Comparison of ENCODE assay signal across 8 cellular contexts in the genomic region with DNA sequence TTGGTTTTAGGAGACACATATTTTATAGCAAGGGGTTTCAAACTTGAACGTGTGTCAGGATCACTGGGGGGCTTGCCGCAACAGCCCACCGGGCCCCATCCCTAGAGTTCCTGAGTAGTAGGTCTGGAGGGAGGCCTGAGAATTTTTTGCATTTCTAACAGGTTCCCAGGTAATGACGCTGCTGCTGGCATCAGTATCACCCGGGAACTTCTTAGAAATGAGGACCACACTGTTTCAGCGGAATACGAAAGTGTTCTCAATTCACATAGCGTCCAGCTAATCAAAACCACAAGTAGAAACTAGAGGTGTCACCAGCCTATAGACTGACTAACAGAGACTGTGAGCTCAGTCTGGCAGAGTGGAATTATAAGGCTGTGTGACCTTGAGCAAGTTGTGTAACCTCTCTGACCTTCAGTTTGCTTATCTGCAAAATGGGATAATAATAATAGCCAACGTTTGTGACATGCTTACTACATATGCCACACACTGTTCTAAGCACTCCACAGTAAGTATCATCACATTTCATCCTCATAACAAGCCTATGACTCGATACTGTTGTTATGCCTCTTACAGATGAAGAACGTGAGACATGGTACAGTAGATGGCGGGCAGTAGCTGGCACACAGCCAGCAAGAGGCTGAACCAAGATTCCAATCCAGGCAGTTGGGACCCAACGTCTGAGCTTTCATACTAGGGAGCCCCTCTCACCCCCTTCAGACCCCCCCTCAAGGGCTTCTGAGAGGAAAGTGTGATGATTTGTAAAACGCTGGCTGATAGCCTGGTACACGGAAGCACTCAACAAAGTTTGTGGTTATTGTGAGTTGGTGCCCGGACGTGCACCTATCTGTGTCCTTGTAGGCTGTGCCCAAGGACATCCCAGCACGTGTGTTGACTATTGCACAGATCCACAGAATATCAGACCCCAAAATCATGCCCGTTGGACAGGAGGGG. TPM values are rescaled to one million over a fixed set of nuclear protein-coding genes. Genes with fewer than 3 reads are reported as not detected.
A peak's percentile ranks its signal among the peaks of the same experiment; 100 is the strongest.
DNase-seq lines count a peak whose midpoint lies in the region; ATAC-seq and TF ChIP-seq lines count a peak whose summit lies in the region.

No MANE protein-coding gene starts in this region.

- TF ChIP-seq CTCF in heart left ventricle (IDR thresholded peaks at IDR 0.05) (no peak), right atrium auricular region (IDR thresholded peaks at IDR 0.05) (no peak), lung (IDR thresholded peaks at IDR 0.05; ENCODE audit: control extremely low read depth, extremely low read depth) (no peak), upper lobe of right lung (IDR thresholded peaks at IDR 0.05) (no peak), testis (IDR thresholded peaks at IDR 0.05) (no peak)

- H3K36me3 ChIP-seq in heart left ventricle (no peaks in the 10 kb centered on the region), right atrium auricular region (no peaks in the 10 kb centered on the region), lung (ENCODE audit: control insufficient read depth in 2 of 2, insufficient read depth in 2 of 2, low read length in 2 of 2) (no peaks in the 10 kb centered on the region), upper lobe of right lung (no peaks in the 10 kb centered on the region), testis (ENCODE audit: low read depth, missing control alignments) (no peaks in the 10 kb centered on the region)

- H3K4me3 ChIP-seq in heart left ventricle (peak overlapping the region in 2 of 12 donors; percentile 4 to 27), right atrium auricular region (no peak overlapping the region), lung (no peak overlapping the region), upper lobe of right lung (no peak overlapping the region), testis (no peak overlapping the region)

- 62 to 66% (median 63%) methylated on average over 19 of the region's 19 CpGs for WGBS in heart left ventricle, 4 donors
- 44 to 58% methylated on average over 19 of the region's 19 CpGs for WGBS in lung, 2 donors
- WGBS in testis, 2 donors, result 59 to 65% methylated on average over 19 of the region's 19 CpGs

- TF ChIP-seq POLR2A in heart left ventricle (IDR thresholded peaks at IDR 0.05), result no peak
- no peak for TF ChIP-seq POLR2A in testis (IDR thresholded peaks at IDR 0.05)

- H3K27me3 ChIP-seq in heart left ventricle (no peaks in the 10 kb centered on the region), right atrium auricular region (no peaks in the 10 kb centered on the region), lung (ENCODE audit: control insufficient read depth, insufficient read depth) (no peaks in the 10 kb centered on the region), upper lobe of right lung (no peaks in the 10 kb centered on the region), testis (no peaks in the 10 kb centered on the region)

- H3K9me3 ChIP-seq in heart left ventricle (no peaks in the 10 kb centered on the region), right atrium auricular region (no peaks in the 10 kb centered on the region), lung (ENCODE audit: control insufficient read depth in 2 of 2, insufficient read depth in 1 of 2, low read length in 1 of 2) (no peaks in the 10 kb centered on the region), upper lobe of right lung (no peaks in the 10 kb centered on the region), testis (no peaks in the 10 kb centered on the region)

- H3K27ac ChIP-seq in heart left ventricle (peak overlapping the region in 10 of 12 donors; percentile 26 to 77 (median 54)), right atrium auricular region (peak overlapping the region in 1 of 2 donors; percentile 36), lung (ENCODE audit: low read depth in 1 of 2, low read length in 1 of 2) (peak overlapping the region in 1 of 2 donors; percentile 54), upper lobe of right lung (peak overlapping the region; percentile 44), testis (no peak overlapping the region)

- DNase-seq in heart left ventricle (peak in 1 of 5 donors; percentile 10), right atrium auricular region (ENCODE audit: low spot score) (no peak), lung (ENCODE audit: low spot score) (no peak), upper lobe of right lung (no peak), testis (no peak)
- peak; percentile 34 for DNase-seq in activated effector memory CD4-positive, alpha-beta T cell treated with Interleukin-2 at 50 U/mL for 16 hours

- peak in 1 of 4 donors; percentile 10 for ATAC-seq in heart left ventricle
- peak; percentile 22 for ATAC-seq in lung (ENCODE audit: insufficient read depth, low FRiP score)
- peak; percentile 7 for ATAC-seq in upper lobe of right lung
- no peak for ATAC-seq in GM21717 (IDR thresholded peaks at IDR 0.05; ENCODE audit: unreplicated experiment)
- no peak for ATAC-seq in GM18873 (IDR thresholded peaks at IDR 0.05; ENCODE audit: low FRiP score, unreplicated experiment)

- intact Hi-C loops in heart left ventricle (cut with DNase I), result loop anchor here (2.0 to 10.0 kb wide), 7 partner anchors 103 to 258 kb away; a partner anchor contains a TSS
- intact Hi-C loops in upper lobe of right lung (cut with DNase I), result loop anchor here (10.0 kb wide), 1 partner anchor 110 kb away; a partner anchor contains a TSS
- intact Hi-C loops in testis (cut with DNase I; ENCODE audit: low total_unique reads), result loop anchor here (5.0 to 10.0 kb wide), 2 partner anchors 107 to 110 kb away; a partner anchor contains a TSS

- H3K4me1 ChIP-seq in heart left ventricle (peaks cover 0 to 36% (median 8%) of the 10 kb centered on the region in 12 donors), right atrium auricular region (peaks cover 0 to 11% of the 10 kb centered on the region in 2 donors), lung (ENCODE audit: control insufficient read depth in 2 of 2, insufficient read depth in 2 of 2, low read length in 2 of 2) (peaks cover 0 to 8% of the 10 kb centered on the region in 2 donors), upper lobe of right lung (peaks cover 19% of the 10 kb centered on the region), testis (no peaks in the 10 kb centered on the region)

RNA-seq across cellular contexts. Expression of a gene that starts 4.6 kb away (rescaled TPM):
- total RNA-seq in heart left ventricle (100 to 1,000 TPM in 2 of 9 donors, 10 to 100 TPM in 7; 24.4 to 262 (median 33.0) TPM), right atrium auricular region (100 to 1,000 TPM in 1 of 2 donors, 10 to 100 TPM in 1; 74.6 to 109 TPM), lung (10 to 100 TPM; 58.7 to 60.3 TPM), upper lobe of right lung (70.5 TPM), testis (10 to 100 TPM in 1 of 2 donors, 1 to 10 TPM in 1; 5.2 to 11.3 TPM)
- polyA plus RNA-seq in heart left ventricle (10 to 100 TPM; 61.0 to 64.1 TPM), lung (10 to 100 TPM; 64.1 to 77.7 TPM), testis (ENCODE audit: insufficient read depth, low read depth, low replicate concordance) (12.1 TPM)

RNA-seq across cellular contexts. Expression of a gene that starts 26.9 kb away (rescaled TPM):
- total RNA-seq in heart left ventricle, result 1 to 10 TPM in 1 of 9 donors, under 1 TPM in 5, not detected in 3; 0.15 to 1.8 (median 0.34) TPM
- under 1 TPM; 0.15 to 0.19 TPM for polyA plus RNA-seq in heart left ventricle
- total RNA-seq in right atrium auricular region, result under 1 TPM in 1 of 2 donors, not detected in 1; 0.08 TPM
- 10 to 100 TPM in 1 of 2 donors, 1 to 10 TPM in 1; 8.8 to 36.8 TPM for total RNA-seq in lung
- 1 to 10 TPM; 8.0 to 9.3 TPM for polyA plus RNA-seq in lung
- 0.43 TPM for total RNA-seq in upper lobe of right lung
- total RNA-seq in testis, result 10 to 100 TPM in 1 of 2 donors, 1 to 10 TPM in 1; 8.6 to 12.2 TPM
- 21.8 TPM for polyA plus RNA-seq in testis (ENCODE audit: insufficient read depth, low read depth, low replicate concordance)

RNA-seq across cellular contexts. Expression of a gene that starts 52.3 kb away (rescaled TPM):
- total RNA-seq in heart left ventricle (1 to 10 TPM in 4 of 9 donors, under 1 TPM in 5; 0.37 to 2.1 (median 0.67) TPM), right atrium auricular region (1 to 10 TPM in 1 of 2 donors, under 1 TPM in 1; 0.74 to 2.5 TPM), lung (under 1 TPM; 0.31 to 0.49 TPM), upper lobe of right lung (not detected), testis (1 to 10 TPM; 2.3 to 2.8 TPM)
- polyA plus RNA-seq in heart left ventricle (1 to 10 TPM in 1 of 2 donors, under 1 TPM in 1; 0.33 to 1.8 TPM), lung (under 1 TPM; 0.11 to 0.12 TPM), testis (ENCODE audit: insufficient read depth, low read depth, low replicate concordance) (2.0 TPM)

Comparison
In these comparisons a context has a peak if more than half of its experiments do, and no peak if none do; other contexts are left out.
1. ATAC-seq: peak in lung (single experiment) and upper lobe of right lung (single experiment); none in GM21717 (single experiment) and GM18873 (single experiment).
2. H3K27ac ChIP-seq: peak in heart left ventricle (10 of 12) and upper lobe of right lung (single experiment); none in testis (0 of 2).